8 cellular contexts compared by ENCODE assay signal in genomic region chr5:108728566-108729305, GRCh38. TPM values are rescaled to one million over a fixed set of nuclear protein-coding genes. Genes with fewer than 3 reads are reported as not detected.
DNase-seq lines count a peak whose midpoint lies in the region; ATAC-seq and TF ChIP-seq lines count a peak whose summit lies in the region.

No MANE protein-coding gene starts in this region.

- TF ChIP-seq CTCF in GM13977 (IDR thresholded peaks at IDR 0.05; ENCODE audit: extremely low read depth, insufficient read depth, missing control alignments) (no peak), PC-3 (conservative IDR thresholded peaks at IDR 0.05; ENCODE audit: low read depth, low read length) (no peak)

- peaks cover 37% of the 10 kb centered on the region for H3K4me1 Mint-ChIP-seq in activated naive CD8-positive, alpha-beta T cell treated with anti-CD3 and anti-CD28 coated beads, Interleukin-2, amount 50 U/mL, for 24 hours

- H3K4me2 ChIP-seq in PC-3 (ENCODE audit: low read length): peak overlapping the region; percentile 88

- H3K79me2 ChIP-seq in PC-3 (ENCODE audit: low read length): no peaks in the 10 kb centered on the region

- H4K20me1 ChIP-seq in PC-3 (ENCODE audit: low read length): no peaks in the 10 kb centered on the region

- DNase-seq in GM13977 (ENCODE audit: low spot score): peak; percentile 49
- DNase-seq in PC-3: no peak
- DNase-seq in activated naive CD8-positive, alpha-beta T cell treated with anti-CD3 and anti-CD28 coated beads, Interleukin-2, amount 50 U/mL, for 24 hours: peak; percentile 64
- DNase-seq in stimulated activated CD8-positive, alpha-beta memory T cell treated with anti-CD3 and anti-CD28 coated beads, Interleukin-15, amount 100 ng/mL, for 1 hour (ENCODE audit: low read depth): peak; percentile 14
- DNase-seq in inferior parietal cortex (ENCODE audit: extremely low spot score): no peak
- no peak for DNase-seq in retina

- H3K36me3 Mint-ChIP-seq in activated naive CD8-positive, alpha-beta T cell treated with anti-CD3 and anti-CD28 coated beads, Interleukin-2, amount 50 U/mL, for 24 hours (ENCODE audit: low read depth): peaks cover 2% of the 10 kb centered on the region

- H3K9me2 ChIP-seq in PC-3 (replicated peaks; ENCODE audit: low read length): no peaks in the 10 kb centered on the region

- peak overlapping the region; percentile 92 for H2AFZ ChIP-seq in PC-3 (ENCODE audit: low read length)

- intact Hi-C loops in PC-3 (cut with micrococcal nuclease): loop anchor here (1.0 to 5.0 kb wide), 2 partner anchors 20 to 206 kb away; no protein-coding TSS in a partner anchor

- POLR2A ChIA-PET in PC-3 (lab: Charles Lee; ENCODE audit: unreplicated experiment): interaction anchor here (0.5 to 1.4 kb wide), 4 partner anchors 19 to 1091 kb away, joined by 4 to 12 read pairs (median 4); no protein-coding TSS in a partner anchor

- in situ Hi-C loops in GM13977 (cut with MboI; ENCODE audit: low pct_unique_long_range_greater_than_20kb, low sequenced_read_pairs, unreplicated experiment): no loop called here

- TSS peak; percentile 87 for BruUV-seq in PC-3 (replicated peaks; lab: Mats Ljungman, UMichigan)

- H3K4me3 ChIP-seq in PC-3 (ENCODE audit: low read length): peak overlapping the region; percentile 79

- no peaks in the 10 kb centered on the region for H3K9me3 ChIP-seq in PC-3 (ENCODE audit: low read length)

- H3K27ac Mint-ChIP-seq in activated naive CD8-positive, alpha-beta T cell treated with anti-CD3 and anti-CD28 coated beads, Interleukin-2, amount 50 U/mL, for 24 hours: peak overlapping the region; percentile 75

- H3K27me3 ChIP-seq in PC-3 (ENCODE audit: low read length) (no peaks in the 10 kb centered on the region), layer of hippocampus (ENCODE audit: control insufficient read depth, insufficient read depth, low read length) (no peaks in the 10 kb centered on the region)

- peaks cover 26% of the 10 kb centered on the region for H3K4me1 ChIP-seq in PC-3 (ENCODE audit: insufficient read depth, low read length)

- CTCF ChIA-PET in PC-3 (lab: Charles Lee): no interaction called here

- peak; percentile 31 for ATAC-seq in HG02610 (IDR thresholded peaks at IDR 0.05; ENCODE audit: unreplicated experiment)
- peak; percentile 14 for ATAC-seq in PC-3
- peak; percentile 82 for ATAC-seq in activated naive CD8-positive, alpha-beta T cell treated with anti-CD3 and anti-CD28 coated beads, Interleukin-2, amount 50 U/mL, for 24 hours

- H3F3A ChIP-seq in PC-3 (ENCODE audit: low read length, unreplicated experiment): no peaks in the 10 kb centered on the region

- H3K27ac ChIP-seq in PC-3 (ENCODE audit: low read length) (peak overlapping the region; percentile 49; the same call in 1 of the 2 replicates), layer of hippocampus (ENCODE audit: low read depth, low read length) (peak overlapping the region; percentile 77)

- H3K9me3 Mint-ChIP-seq in activated naive CD8-positive, alpha-beta T cell treated with anti-CD3 and anti-CD28 coated beads, Interleukin-2, amount 50 U/mL, for 24 hours: no peaks in the 10 kb centered on the region

- H3K27me3 Mint-ChIP-seq in activated naive CD8-positive, alpha-beta T cell treated with anti-CD3 and anti-CD28 coated beads, Interleukin-2, amount 50 U/mL, for 24 hours: peaks cover 43% of the 10 kb centered on the region

- peak overlapping the region; percentile 81 for H3K4me3 Mint-ChIP-seq in activated naive CD8-positive, alpha-beta T cell treated with anti-CD3 and anti-CD28 coated beads, Interleukin-2, amount 50 U/mL, for 24 hours

- H3K36me3 ChIP-seq in PC-3 (ENCODE audit: low read depth, low read length): no peaks in the 10 kb centered on the region

- peak overlapping the region; percentile 92 for H3K9ac ChIP-seq in PC-3 (ENCODE audit: low read length)

RNA-seq across cellular contexts. Expression of gene FER, which starts 19.0 kb away (rescaled TPM):
- 19.4 and 20.2 TPM in 2 replicates for total RNA-seq in PC-3 (2014; rRNA removed)

Comparison
In these comparisons a context has a peak if more than half of its experiments do, and no peak if none do; other contexts are left out.
1. DNase-seq: peak in GM13977 (single experiment), activated naive CD8-positive, alpha-beta T cell treated with anti-CD3 and anti-CD28 coated beads, Interleukin-2, amount 50 U/mL, for 24 hours (single experiment) and stimulated activated CD8-positive, alpha-beta memory T cell treated with anti-CD3 and anti-CD28 coated beads, Interleukin-15, amount 100 ng/mL, for 1 hour (single experiment); none in PC-3 (single experiment), inferior parietal cortex (single experiment) and retina (single experiment).
2. ATAC-seq: peak in every context shown above with its lines; median percentile 82 in activated naive CD8-positive, alpha-beta T cell treated with anti-CD3 and anti-CD28 coated beads, Interleukin-2, amount 50 U/mL, for 24 hours; 31 in HG02610; 14 in PC-3.